In the genomic region with DNA sequence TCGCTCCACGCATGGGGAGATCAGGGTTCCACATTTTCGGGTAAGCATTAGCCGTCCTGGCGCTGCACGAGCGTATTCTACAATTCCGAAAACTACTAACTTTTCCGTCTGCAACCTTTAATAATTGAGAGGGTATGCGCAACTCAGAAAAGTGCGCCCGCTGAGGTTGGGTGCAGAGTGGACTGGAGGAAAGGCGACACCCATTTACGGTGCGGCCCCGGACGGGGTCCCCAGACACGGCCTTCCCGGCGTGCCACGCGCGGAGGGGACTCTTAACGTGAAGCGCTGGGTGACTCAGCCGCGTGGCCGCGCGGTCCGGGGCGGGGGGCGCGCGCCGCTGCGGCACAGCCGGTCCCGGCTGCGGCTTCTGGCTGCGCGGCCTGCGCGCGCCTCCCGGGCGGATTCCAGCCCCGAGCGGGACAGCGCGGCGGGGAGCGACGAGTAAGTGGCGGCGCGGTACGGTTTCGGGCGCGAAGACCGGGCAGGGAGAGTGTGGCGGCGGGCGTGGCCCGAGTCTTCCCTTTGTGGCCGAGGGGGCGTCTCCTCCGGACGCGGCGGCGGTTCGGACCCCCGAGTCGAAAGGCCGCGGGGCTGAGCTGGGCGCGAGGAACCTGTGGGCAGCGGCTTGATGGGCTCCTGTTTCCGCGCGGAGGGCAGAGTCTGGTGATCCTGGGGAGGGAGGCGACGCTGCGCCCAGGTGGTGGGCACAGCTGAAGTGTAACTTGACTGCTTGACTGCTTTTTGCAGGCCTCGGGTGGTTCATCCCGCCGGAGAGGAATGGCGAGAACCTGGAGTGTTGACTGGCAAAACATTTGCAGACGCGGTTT, we compare ENCODE assay signal across 8 cellular contexts. TPM values are rescaled to one million over a fixed set of nuclear protein-coding genes. Genes with fewer than 3 reads are reported as not detected.
DNase-seq lines count a peak whose midpoint lies in the region; ATAC-seq, FAIRE-seq and TF ChIP-seq lines count a peak whose summit lies in the region.

Gene KCTD20, plus strand, starts transcription at position 330 of the 827 bp plus-strand sequence. CDS start 27,098 bp downstream, outside the sequence.
Gene PXT1, minus strand, starts transcription at position 184 of the 827 bp plus-strand sequence. CDS start 16,772 bp downstream, outside the sequence.

- H3K9me3 ChIP-seq in WERI-Rb-1 (ENCODE audit: severe bottlenecking) (no peaks in the 10 kb centered on the region), small intestine (ENCODE audit: control insufficient read depth, low read depth) (no peaks in the 10 kb centered on the region)

- H3K36me3 ChIP-seq in ACC112 (ENCODE audit: insufficient read depth, low read length) (peaks cover 4% of the 10 kb centered on the region; the same call in 1 of the 2 replicates), WERI-Rb-1 (peaks cover 4% of the 10 kb centered on the region), small intestine (ENCODE audit: control insufficient read depth in 2 of 2, insufficient read depth in 2 of 2, low read length in 2 of 2) (no peaks in the 10 kb centered on the region)

- DNase-seq in NCI-H2171 (lab: John Stamatoyannopoulos, UW) (peak; percentile 87), WERI-Rb-1 (peak; percentile 95), T47D (ENCODE audit: low read depth in 1 of 2, low spot score in 1 of 2) (peak; percentile 82 to 92), iPS-NIHi7 (ENCODE audit: extremely low spot score) (peak; percentile 87), small intestine (peak; percentile 90)

- H3K4me1 ChIP-seq in ACC112 (ENCODE audit: control insufficient read depth, insufficient read depth, low read length, unreplicated experiment), result peaks cover 33% of the 10 kb centered on the region
- peaks cover 4 to 8% of the 10 kb centered on the region in 2 donors for H3K4me1 ChIP-seq in small intestine (ENCODE audit: control insufficient read depth in 2 of 2, insufficient read depth in 1 of 2, low read depth in 1 of 2, low read length in 1 of 2)

- peak within 1 kb of the TSS; percentile 99 for H3K27ac ChIP-seq in ACC112 (ENCODE audit: low read depth, low read length)
- peak within 1 kb of the TSS; percentile 87 for H3K27ac ChIP-seq in WERI-Rb-1
- H3K27ac ChIP-seq in small intestine (ENCODE audit: low read depth in 1 of 2, low read length in 1 of 2), result peak within 1 kb of the TSS; percentile 96

- in situ Hi-C loops in T47D (cut with HindIII; ENCODE audit: low pct_unique_long_range_greater_than_20kb, low sequenced_read_pairs), result no loop called here

- peak; percentile 78 for ATAC-seq in GM18867 (IDR thresholded peaks at IDR 0.05; ENCODE audit: unreplicated experiment)
- ATAC-seq in HG03095 (IDR thresholded peaks at IDR 0.05; ENCODE audit: unreplicated experiment), result peak; percentile 79

- H2AFZ ChIP-seq in ACC112 (ENCODE audit: low read length, unreplicated experiment), result peak within 1 kb of the TSS; percentile 80

- H3K4me3 ChIP-seq in ACC112 (ENCODE audit: low read depth, low read length) (peak within 1 kb of the TSS; percentile 94), WERI-Rb-1 (ENCODE audit: low read depth, low read length) (peak within 1 kb of the TSS; percentile 87), small intestine (ENCODE audit: low read depth in 1 of 2, low read length in 2 of 2) (peak within 1 kb of the TSS; percentile 82 to 86)

- peaks cover 45% of the 10 kb centered on the region for H3K79me2 ChIP-seq in ACC112 (ENCODE audit: control insufficient read depth, insufficient read depth, low read length, unreplicated experiment)

- no peak for TF ChIP-seq CTCF in WERI-Rb-1 (IDR thresholded peaks at IDR 0.05; ENCODE audit: low read depth, low read length)

- H3K27me3 ChIP-seq in ACC112 (ENCODE audit: insufficient read depth, low read length) (no peaks in the 10 kb centered on the region), WERI-Rb-1 (ENCODE audit: insufficient read depth, low read depth, severe bottlenecking) (no peaks in the 10 kb centered on the region), small intestine (ENCODE audit: control insufficient read depth in 2 of 2, insufficient read depth in 2 of 2, low read length in 2 of 2) (no peaks in the 10 kb centered on the region)

- 0% methylated on average over 56 to 93 of the region's 93 CpGs for WGBS in small intestine, 3 donors

- no peak for FAIRE-seq in small intestine (lab: Jason Lieb, UNC)

RNA-seq across cellular contexts. Expression of gene KCTD20, which starts in this region (rescaled TPM):
- polyA plus RNA-seq in small intestine, result 10 to 100 TPM; 13.8 to 17.9 (median 17.4) TPM

RNA-seq across cellular contexts. Expression of gene PXT1, which starts in this region (rescaled TPM):
- not detected for polyA plus RNA-seq in small intestine

Comparison
In these comparisons a context has a peak if more than half of its experiments do, and no peak if none do; other contexts are left out.
1. Peak in every context shown above with its lines: DNase-seq, ATAC-seq, H3K4me3 ChIP-seq and H3K27ac ChIP-seq.